In genomic region chr1:15122331-15122730, GRCh38 we compare ENCODE assay signal across 2 cellular contexts.
TF ChIP-seq lines count a peak whose summit lies in the region.

No MANE protein-coding gene starts in this region.

TF ChIP-seq in GM23338, 12 proteins besides CTCF, POLR2A, EP300 and RAD21 (continued from another document):
- TF ChIP-seq REST (IDR thresholded peaks at IDR 0.05; ENCODE audit: unreplicated experiment), result no peak
- TF ChIP-seq POLR2AphosphoS5 (IDR thresholded peaks at IDR 0.05; ENCODE audit: low read depth), result no peak
- TF ChIP-seq ZNF462 (CRISPR knock-in tag; IDR thresholded peaks at IDR 0.05), result no peak
- no peak for TF ChIP-seq STAT1 (IDR thresholded peaks at IDR 0.05; ENCODE audit: unreplicated experiment)
- no peak for TF ChIP-seq ZNF114 (CRISPR knock-in tag; IDR thresholded peaks at IDR 0.05)
- no peak for TF ChIP-seq EZH2phosphoT487 (IDR thresholded peaks at IDR 0.05; ENCODE audit: unreplicated experiment)
- no peak for TF ChIP-seq ETS1 (IDR thresholded peaks at IDR 0.05)
- no peak for TF ChIP-seq EZH2 (IDR thresholded peaks at IDR 0.05; ENCODE audit: low read depth, unreplicated experiment)

TF ChIP-seq in WTC11, 78 proteins besides CTCF, POLR2A, EP300 and RAD21 (continued from another document):
- TF ChIP-seq ARID4B (CRISPR knock-in tag; IDR thresholded peaks at IDR 0.05; ENCODE audit: borderline replicate concordance), result no peak
